Comparison of ENCODE assay signal across 13 cellular contexts in genomic region chr2:118856330-118856977, GRCh38. TPM values are rescaled to one million over a fixed set of nuclear protein-coding genes. Genes with fewer than 3 reads are reported as not detected.
DNase-seq lines count a peak whose midpoint lies in the region; ATAC-seq, FAIRE-seq and TF ChIP-seq lines count a peak whose summit lies in the region.
"Had no signal": no experiment of that assay in that cellular context is flagged by ENCODE, and none has a peak within 500 bp of the region (broad histone marks: within the 10 kb centered on the region; RNA-seq: fewer than 3 reads in every experiment).

No MANE protein-coding gene starts in this region.

- H3K27me3 ChIP-seq in H9 (ENCODE audit: insufficient read depth, low read length): peaks cover 97% of the 10 kb centered on the region

- H3K18ac ChIP-seq in H9 (ENCODE audit: insufficient read length, low read depth, low read length): no peak overlapping the region

- peaks cover 0 to 39% (median 8%) of the 10 kb centered on the region in 7 donors for H3K9me3 Mint-ChIP-seq in CD14-positive monocyte
- H3K9me3 Mint-ChIP-seq in H9: peaks cover 0 to 3% of the 10 kb centered on the region in 2 experiments; a peak in 2 of 5 replicates
- H3K9me3 Mint-ChIP-seq in activated naive CD8-positive, alpha-beta T cell treated with anti-CD3 and anti-CD28 coated beads, Interleukin-2, amount 50 U/mL, for 24 hours: no peaks in the 10 kb centered on the region
- no peaks in the 10 kb centered on the region for H3K9me3 Mint-ChIP-seq in natural killer cell

- H3K27ac ChIP-seq in H9 (ENCODE audit: insufficient read length, low read depth, low read length): no peak overlapping the region
- H3K27ac ChIP-seq: sigmoid colon, suprapubic skin had no signal

- intact Hi-C loops in CD14-positive monocyte (cut with micrococcal nuclease) (loop anchor here (5.0 to 10.0 kb wide), 2 partner anchors 634 to 812 kb away; no protein-coding TSS in a partner anchor), natural killer cell (cut with micrococcal nuclease) (loop anchor here (5.0 kb wide), 2 partner anchors 654 to 824 kb away; no protein-coding TSS in a partner anchor)

- DNase-seq in CD14-positive monocyte (ENCODE audit: low spot score) (no peak), H9 (peak; percentile 34), natural killer cell (no peak), NCI-H2081 treated with DMSO at 0.1 percent for 48 hours (lab: John Stamatoyannopoulos, UW) (no peak), GM12891 (ENCODE audit: insufficient read length, low spot score) (no peak), globus pallidus (ENCODE audit: low spot score) (no peak)
- no peak for DNase-seq in activated naive CD8-positive, alpha-beta T cell treated with anti-CD3 and anti-CD28 coated beads, Interleukin-2, amount 50 U/mL, for 24 hours

- no CpG with 5 or more reads among the region's 25 CpGs for WGBS in H9 (ENCODE audit: extremely low coverage, insufficient read length, low lambda C conversion rate)

- no peak overlapping the region for H2BK15ac ChIP-seq in H9 (ENCODE audit: low read depth, low read length)

- H3K79me2 ChIP-seq in H9 (ENCODE audit: insufficient read depth, low read length): no peaks in the 10 kb centered on the region

- H3K9ac ChIP-seq in H9 (ENCODE audit: extremely low read depth, insufficient read length, low read length): no peak overlapping the region

- H3K23me2 ChIP-seq in H9 (ENCODE audit: insufficient read length, low read depth, low read length, poor library complexity, severe bottlenecking): peaks cover 18% of the 10 kb centered on the region

- FAIRE-seq in GM12891 (lab: Jason Lieb, UNC): no peak
- FAIRE-seq: D721Med, islet of Langerhans had no signal

- H2AK5ac ChIP-seq in H9 (ENCODE audit: insufficient read length, low read length): no peak overlapping the region

- H2AFZ ChIP-seq in H9 (ENCODE audit: low read length): no peak overlapping the region

- H3K79me1 ChIP-seq in H9 (ENCODE audit: insufficient read depth, low read depth, low read length, poor library complexity, severe bottlenecking): no peaks in the 10 kb centered on the region

- peaks cover 97 to 100% (median 100%) of the 10 kb centered on the region in 3 donors for H3K27me3 Mint-ChIP-seq in CD14-positive monocyte (ENCODE audit: low read depth in 3 of 3)
- H3K27me3 Mint-ChIP-seq in H9 (ENCODE audit: low read depth): peaks cover 100% of the 10 kb centered on the region
- peaks cover 79% of the 10 kb centered on the region for H3K27me3 Mint-ChIP-seq in activated naive CD8-positive, alpha-beta T cell treated with anti-CD3 and anti-CD28 coated beads, Interleukin-2, amount 50 U/mL, for 24 hours
- H3K27me3 Mint-ChIP-seq in natural killer cell (ENCODE audit: low read depth in 2 of 2): peaks cover 67 to 72% of the 10 kb centered on the region in 2 donors

- H3T11ph ChIP-seq in H9 (ENCODE audit: low read length): no peak overlapping the region

- H3K4me3 Mint-ChIP-seq in CD14-positive monocyte (peak overlapping the region; percentile 71 to 89), H9 (peak overlapping the region in 1 of 2 experiments; percentile 71; a peak in 3 of 5 replicates), natural killer cell (peak overlapping the region; percentile 74)
- H3K4me3 Mint-ChIP-seq in activated naive CD8-positive, alpha-beta T cell treated with anti-CD3 and anti-CD28 coated beads, Interleukin-2, amount 50 U/mL, for 24 hours: peak overlapping the region; percentile 32

- no peak for ATAC-seq in activated naive CD8-positive, alpha-beta T cell treated with anti-CD3 and anti-CD28 coated beads, Interleukin-2, amount 50 U/mL, for 24 hours
- ATAC-seq in natural killer cell: no peak
- no peak for ATAC-seq in GM21825 (IDR thresholded peaks at IDR 0.05; ENCODE audit: unreplicated experiment)

- peaks cover 4% of the 10 kb centered on the region for H4K20me1 ChIP-seq in H9 (ENCODE audit: control insufficient read depth, insufficient read depth, insufficient read length)

- TF ChIP-seq POLR2A in GM12891 (IDR thresholded peaks at IDR 0.05; ENCODE audit: low read depth, low read length): no peak

- no peak overlapping the region for H4K91ac ChIP-seq in H9 (ENCODE audit: insufficient read length, low read depth, low read length)

- H3K4me1 Mint-ChIP-seq in CD14-positive monocyte (peaks cover 23% of the 10 kb centered on the region), H9 (peaks cover 43 to 62% of the 10 kb centered on the region in 2 experiments), natural killer cell (peaks cover 12 to 19% of the 10 kb centered on the region in 2 donors)
- peaks cover 29% of the 10 kb centered on the region for H3K4me1 Mint-ChIP-seq in activated naive CD8-positive, alpha-beta T cell treated with anti-CD3 and anti-CD28 coated beads, Interleukin-2, amount 50 U/mL, for 24 hours

- no peak overlapping the region for H3K56ac ChIP-seq in H9 (ENCODE audit: insufficient read length, low read depth, low read length)

- peaks cover 0 to 2% of the 10 kb centered on the region in 2 donors for H3K36me3 Mint-ChIP-seq in CD14-positive monocyte
- no peaks in the 10 kb centered on the region; a peak in 1 of 7 replicates for H3K36me3 Mint-ChIP-seq in H9 (ENCODE audit: insufficient read depth in 1 of 3, low read depth in 3 of 3)
- no peaks in the 10 kb centered on the region for H3K36me3 Mint-ChIP-seq in activated naive CD8-positive, alpha-beta T cell treated with anti-CD3 and anti-CD28 coated beads, Interleukin-2, amount 50 U/mL, for 24 hours (ENCODE audit: low read depth)
- no peaks in the 10 kb centered on the region for H3K36me3 Mint-ChIP-seq in natural killer cell

- no peak overlapping the region for H3K23ac ChIP-seq in H9 (ENCODE audit: insufficient read length, low read depth, low read length)

- no peak overlapping the region for H4K8ac ChIP-seq in H9 (replicated peaks; ENCODE audit: insufficient read length, low read depth, low read length)

- H2BK5ac ChIP-seq in H9 (ENCODE audit: insufficient read length, low read length): no peak overlapping the region

- TF ChIP-seq CTCF in CD14-positive monocyte (IDR thresholded peaks at IDR 0.05) (no peak), H9 (conservative IDR thresholded peaks at IDR 0.05) (no peak), natural killer cell (IDR thresholded peaks at IDR 0.05) (no peak)

- no peak overlapping the region for H2BK120ac ChIP-seq in H9 (ENCODE audit: low read depth, low read length, poor library complexity, severe bottlenecking)

- H3K14ac ChIP-seq in H9 (ENCODE audit: insufficient read depth, low read length): no peak overlapping the region

- no peak overlapping the region for H2BK12ac ChIP-seq in H9 (ENCODE audit: insufficient read length, low read depth, low read length)

- H2BK20ac ChIP-seq in H9 (ENCODE audit: low read depth, low read length, poor library complexity, severe bottlenecking): no peak overlapping the region

- H4K5ac ChIP-seq in H9 (ENCODE audit: insufficient read length, low read depth, low read length): no peak overlapping the region

- H3K27ac Mint-ChIP-seq in CD14-positive monocyte (no peak overlapping the region), H9 (no peak overlapping the region), natural killer cell (no peak overlapping the region)
- no peak overlapping the region for H3K27ac Mint-ChIP-seq in activated naive CD8-positive, alpha-beta T cell treated with anti-CD3 and anti-CD28 coated beads, Interleukin-2, amount 50 U/mL, for 24 hours

- no peak overlapping the region for H3K4ac ChIP-seq in H9 (ENCODE audit: low read depth, low read length)

- H3K4me2 ChIP-seq in H9 (ENCODE audit: insufficient read depth, insufficient read length, low read length): peak overlapping the region; percentile 55

- H3K4me1 ChIP-seq in H9 (ENCODE audit: insufficient read depth, low read length): no peaks in the 10 kb centered on the region; the same call in 1 of the 2 replicates

- no peaks in the 10 kb centered on the region for H3K9me3 ChIP-seq in H9 (ENCODE audit: control insufficient read depth, low read depth, low read length)
- H3K9me3 ChIP-seq: sigmoid colon, suprapubic skin had no signal

TF ChIP-seq in GM12891, 5 proteins besides CTCF, POLR2A, EP300 and RAD21:
- TF ChIP-seq SPI1 (IDR thresholded peaks at IDR 0.05; ENCODE audit: low read depth, low read length) (no peak), PAX5 (IDR thresholded peaks at IDR 0.05; ENCODE audit: insufficient read depth, low read length, severe bottlenecking) (no peak), POU2F2 (IDR thresholded peaks at IDR 0.05; ENCODE audit: low read depth, low read length) (no peak), POLR2AphosphoS5 (IDR thresholded peaks at IDR 0.05; ENCODE audit: low read depth, low read length) (no peak)

RNA-seq across cellular contexts. Expression of gene EN1, which starts 9.0 kb away (rescaled TPM):
- polyA plus RNA-seq in CD14-positive monocyte: not detected
- total RNA-seq in H9 (2021) (not detected in 2 replicates), natural killer cell (not detected)
- not detected for polyA plus RNA-seq in GM12891 (2012; ENCODE audit: low read depth, missing spikeins)
- total RNA-seq: fibroblast of lung, sigmoid colon had no signal
- polyA plus RNA-seq: fibroblast of lung, sigmoid colon had no signal
